In the genomic region with DNA sequence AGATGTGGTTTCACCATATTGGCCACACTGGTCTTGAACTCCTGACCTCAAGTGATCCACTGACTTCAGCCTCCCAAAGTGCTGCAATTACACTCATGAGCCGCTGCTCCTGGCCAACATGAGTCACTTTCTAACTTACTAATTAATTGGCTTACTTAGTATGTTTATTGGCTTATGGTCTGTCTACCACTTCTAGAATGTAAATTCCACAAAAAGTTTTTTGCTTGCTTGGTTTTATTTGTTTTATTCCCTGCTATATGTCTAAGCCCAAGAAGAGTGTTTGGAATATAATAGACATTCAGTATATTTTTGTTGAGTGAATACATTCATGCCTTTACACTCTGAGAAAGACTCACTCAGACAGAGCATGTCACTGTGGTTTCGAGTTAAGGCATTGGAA, we compare ENCODE assay signal across 27 cellular contexts.
DNase-seq lines count a peak whose midpoint lies in the region; ATAC-seq and TF ChIP-seq lines count a peak whose summit lies in the region.
"Had no signal": no experiment of that assay in that cellular context is flagged by ENCODE, and none has a peak within 500 bp of the region (broad histone marks: within the 10 kb centered on the region; RNA-seq: fewer than 3 reads in every experiment).

No MANE protein-coding gene starts in this region.

- no peak overlapping the region for H3K4me3 ChIP-seq in CD4-positive, alpha-beta memory T cell (ENCODE audit: low read length in 2 of 2)
- no peak overlapping the region for H3K4me3 ChIP-seq in naive thymus-derived CD4-positive, alpha-beta T cell (ENCODE audit: low read length)
- no peak overlapping the region for H3K4me3 ChIP-seq in prostate gland
- H3K4me3 ChIP-seq: cardiac muscle cell, coronary artery, sigmoid colon, suprapubic skin, upper lobe of right lung had no signal

- POLR2A ChIA-PET in CD4-positive, alpha-beta memory T cell (lab: Charles Lee; ENCODE audit: partially characterized antibody): no interaction called here
- POLR2A ChIA-PET in WTC11 (lab: Charles Lee): no interaction called here
- POLR2A ChIA-PET in naive thymus-derived CD4-positive, alpha-beta T cell (lab: Charles Lee): interaction anchor here (1.1 kb wide), 1 partner anchor 15 kb away, joined by 3 read pairs; no protein-coding TSS in a partner anchor

- no peaks in the 10 kb centered on the region for H3K9me3 ChIP-seq in CD4-positive, alpha-beta memory T cell (ENCODE audit: control insufficient read depth in 1 of 2, low read length in 2 of 2)
- H3K9me3 ChIP-seq in naive thymus-derived CD4-positive, alpha-beta T cell (ENCODE audit: control insufficient read depth in 2 of 3, low read length in 3 of 3): no peaks in the 10 kb centered on the region
- no peaks in the 10 kb centered on the region for H3K9me3 ChIP-seq in prostate gland
- H3K9me3 ChIP-seq: sigmoid colon, suprapubic skin, upper lobe of right lung had no signal

- peak overlapping the region in 1 of 8 donors; percentile 35 for H3K4me3 Mint-ChIP-seq in CD4-positive, alpha-beta memory T cell
- H3K4me3 Mint-ChIP-seq in WTC11: no peak overlapping the region
- H3K4me3 Mint-ChIP-seq in naive thymus-derived CD4-positive, alpha-beta T cell: peak overlapping the region in 3 of 10 donors; percentile 82 to 98 (median 85)
- H3K4me3 Mint-ChIP-seq in activated T-cell treated with anti-CD3 and anti-CD28 coated beads, Interleukin-2, amount 50 U/mL, for 72 hours: no peak overlapping the region
- H3K4me3 Mint-ChIP-seq: activated naive CD8-positive, alpha-beta T cell; IgD-negative memory B cell; stimulated activated naive B cell treated with anti-CD40 and anti-IgM and Interleukin-4, amounts not matched to agents 10 μg/mL and 1 μg/mL and 100 μg/mL, for 72 hours had no signal

- peaks cover 83% of the 10 kb centered on the region for H3K4me1 ChIP-seq in CD4-positive, alpha-beta memory T cell (ENCODE audit: insufficient read depth, low read length)
- H3K4me1 ChIP-seq in naive thymus-derived CD4-positive, alpha-beta T cell (ENCODE audit: control insufficient read depth in 2 of 2, insufficient read depth in 2 of 2, low read length in 2 of 2): peaks cover 50 to 63% of the 10 kb centered on the region in 2 donors
- H3K4me1 ChIP-seq in prostate gland (replicated peaks): no peaks in the 10 kb centered on the region
- H3K4me1 ChIP-seq: sigmoid colon, suprapubic skin, upper lobe of right lung had no signal

- no peaks in the 10 kb centered on the region for H3K36me3 ChIP-seq in CD4-positive, alpha-beta memory T cell (ENCODE audit: insufficient read depth, low read length)
- H3K36me3 ChIP-seq in naive thymus-derived CD4-positive, alpha-beta T cell (ENCODE audit: control insufficient read depth in 2 of 3, insufficient read depth in 3 of 3, low read length in 3 of 3): no peaks in the 10 kb centered on the region
- H3K36me3 ChIP-seq in prostate gland: no peaks in the 10 kb centered on the region
- H3K36me3 ChIP-seq: cardiac muscle cell, sigmoid colon, upper lobe of right lung had no signal

- 87% methylated on average over 2 of the region's 2 CpGs for WGBS in prostate gland

- peaks cover 0 to 2% (median 0%) of the 10 kb centered on the region in 8 donors for H3K9me3 Mint-ChIP-seq in CD4-positive, alpha-beta memory T cell
- no peaks in the 10 kb centered on the region for H3K9me3 Mint-ChIP-seq in WTC11
- peaks cover 0 to 13% (median 0%) of the 10 kb centered on the region in 11 donors for H3K9me3 Mint-ChIP-seq in naive thymus-derived CD4-positive, alpha-beta T cell
- H3K9me3 Mint-ChIP-seq in activated T-cell treated with anti-CD3 and anti-CD28 coated beads, Interleukin-2, amount 50 U/mL, for 72 hours: peaks cover 0 to 2% of the 10 kb centered on the region in 2 donors

- DNase-seq in CD4-positive, alpha-beta memory T cell: no peak
- DNase-seq in EH (ENCODE audit: low read depth): peak; percentile 25
- DNase-seq in WTC11 (ENCODE audit: low spot score): no peak
- no peak for DNase-seq in naive thymus-derived CD4-positive, alpha-beta T cell
- DNase-seq in prostate gland (ENCODE audit: low spot score): no peak
- DNase-seq in activated T-cell treated with anti-CD3 and anti-CD28 coated beads, Interleukin-2, amount 50 U/mL, for 72 hours: no peak
- DNase-seq in SHP77 (lab: John Stamatoyannopoulos, UW): no peak
- DNase-seq: activated CD4-positive, alpha-beta T cell treated with anti-CD3 and anti-CD28 coated beads for 4 hours; activated CD8-positive, alpha-beta memory T cell treated with anti-CD3 and anti-CD28 coated beads, Interleukin-2, amount 50 U/mL, for 4 hours; aorta; C1 segment of cervical spinal cord; left cardiac atrium; NCI-H1417; NCI-H2081; NCI-H774; RPMI8226; sigmoid colon; stimulated activated CD4-positive, alpha-beta T cell treated with anti-CD3 and anti-CD28 coated beads, Interleukin-4, amount 100 ng/mL, for 4 hours; stimulated activated naive B cell treated with anti-CD40 and anti-IgM and Interleukin-4, amounts not matched to agents 10 μg/mL and 1 μg/mL and 100 μg/mL, for 72 hours; upper lobe of right lung had no signal

- H3K36me3 Mint-ChIP-seq in CD4-positive, alpha-beta memory T cell: peaks cover 45 to 52% of the 10 kb centered on the region in 2 donors
- peaks cover 8% of the 10 kb centered on the region for H3K36me3 Mint-ChIP-seq in WTC11
- peaks cover 0 to 59% (median 24%) of the 10 kb centered on the region in 5 donors for H3K36me3 Mint-ChIP-seq in naive thymus-derived CD4-positive, alpha-beta T cell
- peaks cover 4 to 7% of the 10 kb centered on the region in 2 donors for H3K36me3 Mint-ChIP-seq in activated T-cell treated with anti-CD3 and anti-CD28 coated beads, Interleukin-2, amount 50 U/mL, for 72 hours (ENCODE audit: insufficient read depth in 2 of 2)

- peak overlapping the region in 4 of 7 donors; percentile 84 to 93 (median 92) for H3K27ac Mint-ChIP-seq in CD4-positive, alpha-beta memory T cell
- H3K27ac Mint-ChIP-seq in WTC11: 0 out of 2 replicates have a peak overlapping the region, but pooled peaks have one; percentile 53
- peak overlapping the region in 7 of 9 donors; percentile 86 to 97 (median 94) for H3K27ac Mint-ChIP-seq in naive thymus-derived CD4-positive, alpha-beta T cell
- H3K27ac Mint-ChIP-seq in activated T-cell treated with anti-CD3 and anti-CD28 coated beads, Interleukin-2, amount 50 U/mL, for 72 hours: no peak overlapping the region
- H3K27ac Mint-ChIP-seq: progenitor cell of endocrine pancreas; stimulated activated naive B cell treated with anti-CD40 and anti-IgM and Interleukin-4, amounts not matched to agents 10 μg/mL and 1 μg/mL and 100 μg/mL, for 72 hours had no signal

- intact Hi-C loops in CD4-positive, alpha-beta memory T cell (cut with micrococcal nuclease): loop anchor here (5.0 kb wide), 1 partner anchor 245 kb away; no protein-coding TSS in a partner anchor
- intact Hi-C loops in naive thymus-derived CD4-positive, alpha-beta T cell (cut with micrococcal nuclease): loop anchor here in 1 of 2 donors (10.0 kb wide), 3 partner anchors 378 to 928 kb away; a partner anchor contains a TSS
- intact Hi-C loops in prostate gland (cut with DNase I): no loop called here

- no peak overlapping the region for H3K27ac ChIP-seq in CD4-positive, alpha-beta memory T cell (ENCODE audit: low read depth, low read length)
- H3K27ac ChIP-seq in naive thymus-derived CD4-positive, alpha-beta T cell (ENCODE audit: low read depth, low read length): no peak overlapping the region
- H3K27ac ChIP-seq in prostate gland: no peak overlapping the region
- H3K27ac ChIP-seq: cardiac muscle cell, coronary artery, sigmoid colon, suprapubic skin, upper lobe of right lung had no signal

- no peak for TF ChIP-seq POLR2A in prostate gland (IDR thresholded peaks at IDR 0.05)

- CTCF ChIA-PET in CD4-positive, alpha-beta memory T cell (lab: Charles Lee; ENCODE audit: partially characterized antibody): interaction anchor here (2.7 to 3.5 kb wide), 2 partner anchors 87 to 145 kb away, joined by 9 to 33 read pairs; a partner anchor contains a TSS
- CTCF ChIA-PET in WTC11 (lab: Charles Lee): no interaction called here
- CTCF ChIA-PET in naive thymus-derived CD4-positive, alpha-beta T cell (lab: Charles Lee): interaction anchor here (1.0 to 1.3 kb wide), 2 partner anchors 15 to 1492 kb away, joined by 5 read pairs; no protein-coding TSS in a partner anchor

- no peak for ATAC-seq in WTC11
- no peak for ATAC-seq in naive thymus-derived CD4-positive, alpha-beta T cell
- no peak for ATAC-seq in activated T-cell treated with anti-CD3 and anti-CD28 coated beads, Interleukin-2, amount 50 U/mL, for 72 hours (replicated peaks in 1 of 2)
- ATAC-seq: esophagus mucosa; left cardiac atrium; stimulated activated naive B cell treated with anti-CD40 and anti-IgM and Interleukin-4, amounts not matched to agents 10 μg/mL and 1 μg/mL and 100 μg/mL, for 72 hours; upper lobe of right lung had no signal

- TF ChIP-seq CTCF in WTC11 (IDR thresholded peaks at IDR 0.05): no peak
- no peak for TF ChIP-seq CTCF in prostate gland (IDR thresholded peaks at IDR 0.05)

- no peaks in the 10 kb centered on the region for H3K27me3 Mint-ChIP-seq in CD4-positive, alpha-beta memory T cell
- H3K27me3 Mint-ChIP-seq in WTC11 (ENCODE audit: low read depth): no peaks in the 10 kb centered on the region
- no peaks in the 10 kb centered on the region for H3K27me3 Mint-ChIP-seq in naive thymus-derived CD4-positive, alpha-beta T cell
- H3K27me3 Mint-ChIP-seq in activated T-cell treated with anti-CD3 and anti-CD28 coated beads, Interleukin-2, amount 50 U/mL, for 72 hours (ENCODE audit: low read depth): no peaks in the 10 kb centered on the region
- H3K27me3 Mint-ChIP-seq: activated naive CD8-positive, alpha-beta T cell; IgD-negative memory B cell; stimulated activated naive B cell treated with anti-CD40 and anti-IgM and Interleukin-4, amounts not matched to agents 10 μg/mL and 1 μg/mL and 100 μg/mL, for 72 hours had no signal

- H3K4me1 Mint-ChIP-seq in CD4-positive, alpha-beta memory T cell: peaks cover 68 to 90% (median 77%) of the 10 kb centered on the region in 4 donors
- peaks cover 21% of the 10 kb centered on the region for H3K4me1 Mint-ChIP-seq in WTC11
- H3K4me1 Mint-ChIP-seq in naive thymus-derived CD4-positive, alpha-beta T cell: peaks cover 67 to 97% (median 93%) of the 10 kb centered on the region in 7 donors
- H3K4me1 Mint-ChIP-seq in activated T-cell treated with anti-CD3 and anti-CD28 coated beads, Interleukin-2, amount 50 U/mL, for 72 hours (ENCODE audit: low read depth): peaks cover 83% of the 10 kb centered on the region

- no peaks in the 10 kb centered on the region for H3K27me3 ChIP-seq in CD4-positive, alpha-beta memory T cell (ENCODE audit: insufficient read depth, low read length)
- no peaks in the 10 kb centered on the region for H3K27me3 ChIP-seq in naive thymus-derived CD4-positive, alpha-beta T cell (ENCODE audit: control insufficient read depth in 2 of 2, insufficient read depth in 2 of 2, low read length in 2 of 2)
- no peaks in the 10 kb centered on the region for H3K27me3 ChIP-seq in prostate gland (replicated peaks; ENCODE audit: insufficient read depth)
- H3K27me3 ChIP-seq: cardiac muscle cell, sigmoid colon, suprapubic skin, upper lobe of right lung had no signal

TF ChIP-seq in WTC11, 78 proteins besides CTCF, POLR2A, EP300 and RAD21:
- TF ChIP-seq ZBTB21 (CRISPR knock-in tag; IDR thresholded peaks at IDR 0.05; ENCODE audit: borderline replicate concordance): no peak
